Comparison of ENCODE assay signal across 8 cellular contexts in the genomic region with DNA sequence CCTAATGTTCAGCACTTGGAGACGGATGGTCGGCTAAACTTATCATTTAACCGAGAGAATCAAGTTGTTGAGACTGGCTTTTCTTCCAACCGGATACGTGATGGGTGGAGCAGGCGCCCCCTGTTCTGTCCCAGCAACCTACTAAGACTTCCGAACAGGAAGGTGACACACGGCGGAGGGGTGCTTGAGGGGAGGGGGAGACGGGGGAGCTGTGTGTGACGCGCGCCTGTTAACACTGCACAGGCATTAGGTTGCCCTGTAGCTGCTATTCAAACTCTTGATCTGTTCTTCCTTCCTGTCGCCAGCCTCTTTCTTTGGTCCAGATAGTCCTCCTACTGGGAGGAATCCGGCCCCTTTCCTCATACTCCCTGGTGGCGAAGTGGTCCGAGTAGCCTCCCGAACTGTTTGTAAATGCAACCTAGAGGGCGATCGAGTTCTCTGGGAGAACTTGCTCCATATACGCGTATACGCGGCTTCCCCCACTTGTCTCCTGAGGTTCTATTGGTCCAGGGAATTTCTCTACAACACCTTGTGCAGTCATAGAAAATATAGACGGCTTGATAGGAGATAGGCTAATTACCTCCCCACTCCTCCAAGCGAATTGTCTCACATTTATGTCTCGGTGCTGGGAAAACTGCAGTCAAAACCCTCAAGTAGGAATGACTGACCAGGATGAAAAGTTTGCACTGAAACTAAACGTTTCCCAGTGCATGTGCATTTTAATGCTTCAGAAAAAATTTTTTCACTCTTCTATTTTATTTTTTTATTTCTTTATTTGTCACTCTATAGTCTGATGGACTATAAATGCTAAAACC.
DNase-seq lines count a peak whose midpoint lies in the region; ATAC-seq and TF ChIP-seq lines count a peak whose summit lies in the region.

No MANE protein-coding gene starts in this region.

- H3K9me3 Mint-ChIP-seq in progenitor cell of endocrine pancreas (ENCODE audit: low read depth) (no peaks in the 10 kb centered on the region), type B pancreatic cell (no peaks in the 10 kb centered on the region)

- ATAC-seq in GM19455 (IDR thresholded peaks at IDR 0.05; ENCODE audit: unreplicated experiment), result no peak

- H3K27ac ChIP-seq in ascending aorta, result peak overlapping the region; percentile 99 to 100
- peak overlapping the region; percentile 62 to 66 for H3K27ac ChIP-seq in right atrium auricular region

- H3K27me3 ChIP-seq in ascending aorta, result no peaks in the 10 kb centered on the region
- H3K27me3 ChIP-seq in right atrium auricular region, result no peaks in the 10 kb centered on the region

- H3K27ac Mint-ChIP-seq in progenitor cell of endocrine pancreas (no peak overlapping the region), type B pancreatic cell (peak overlapping the region; percentile 37)

- H3K4me3 ChIP-seq in ascending aorta, result peak overlapping the region; percentile 39 to 90
- peak overlapping the region; percentile 25 to 46 for H3K4me3 ChIP-seq in right atrium auricular region

- intact Hi-C loops in ascending aorta (cut with DNase I), result loop anchor here (1.0 to 10.0 kb wide), 6 partner anchors 116 to 1664 kb away; partner anchors contain the start of genes HBS1L, RPS12, STX7 and TBPL1

- H3K27me3 Mint-ChIP-seq in progenitor cell of endocrine pancreas (peaks cover 15% of the 10 kb centered on the region), type B pancreatic cell (peaks cover 34% of the 10 kb centered on the region)

- DNase-seq in GM04504 (ENCODE audit: low read depth), result peak; percentile 90
- DNase-seq in Kasumi-1 (lab: John Stamatoyannopoulos, UW), result peak; percentile 93 to 96
- DNase-seq in T-helper 2 cell, result peak; percentile 57 to 83 (median 71)
- DNase-seq in ascending aorta (ENCODE audit: low spot score in 2 of 2), result peak; percentile 53 to 91
- DNase-seq in right atrium auricular region (ENCODE audit: low spot score), result peak; percentile 90
- peak; percentile 49 for DNase-seq in progenitor cell of endocrine pancreas (ENCODE audit: low spot score, unreplicated experiment)
- no peak for DNase-seq in type B pancreatic cell (ENCODE audit: extremely low spot score, unreplicated experiment)

- H3K36me3 ChIP-seq in ascending aorta (peaks cover 1 to 4% of the 10 kb centered on the region in 2 donors), right atrium auricular region (peaks cover 1% of the 10 kb centered on the region)

- TF ChIP-seq CTCF in ascending aorta (IDR thresholded peaks at IDR 0.05) (peak; percentile 58 to 80 (median 72)), right atrium auricular region (IDR thresholded peaks at IDR 0.05) (peak; percentile 83 to 88), progenitor cell of endocrine pancreas (IDR thresholded peaks at IDR 0.05; ENCODE audit: unreplicated experiment) (peak; percentile 80), type B pancreatic cell (conservative IDR thresholded peaks at IDR 0.05) (peak; percentile 82)

- H3K36me3 Mint-ChIP-seq in progenitor cell of endocrine pancreas (ENCODE audit: insufficient read depth) (no peaks in the 10 kb centered on the region), type B pancreatic cell (no peaks in the 10 kb centered on the region)

- peak overlapping the region; percentile 46 for H3K4me3 Mint-ChIP-seq in progenitor cell of endocrine pancreas (ENCODE audit: low read depth)
- H3K4me3 Mint-ChIP-seq in type B pancreatic cell, result peak overlapping the region; percentile 84

- no peaks in the 10 kb centered on the region for H3K9me3 ChIP-seq in ascending aorta
- H3K9me3 ChIP-seq in right atrium auricular region, result no peaks in the 10 kb centered on the region

- peaks cover 0 to 27% of the 10 kb centered on the region in 2 donors for H3K4me1 ChIP-seq in ascending aorta
- H3K4me1 ChIP-seq in right atrium auricular region, result peaks cover 0 to 26% of the 10 kb centered on the region in 2 donors

- H3K4me1 Mint-ChIP-seq in progenitor cell of endocrine pancreas (ENCODE audit: low read depth) (peaks cover 24% of the 10 kb centered on the region), type B pancreatic cell (ENCODE audit: unreplicated experiment) (peaks cover 35% of the 10 kb centered on the region)
